16 cellular contexts compared by ENCODE assay signal in the genomic region with DNA sequence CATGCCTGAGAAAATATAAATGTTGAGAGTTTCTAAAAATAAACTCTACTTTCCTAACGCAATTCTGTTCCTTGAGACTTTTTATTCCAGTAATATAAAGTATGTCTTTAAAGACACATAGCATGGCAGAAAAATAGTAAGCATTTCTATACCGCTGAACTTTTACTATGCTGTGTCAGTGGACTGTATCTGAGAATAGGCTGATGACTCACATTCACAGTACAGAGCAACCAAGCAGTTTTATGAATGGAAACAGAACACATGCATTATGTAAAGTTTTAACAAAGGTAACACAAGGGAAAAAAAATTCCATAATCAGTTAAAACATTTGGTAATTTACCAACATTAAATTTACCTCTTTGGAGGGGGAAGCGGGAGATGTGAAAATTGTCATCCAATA. TPM values are rescaled to one million over a fixed set of nuclear protein-coding genes. Genes with fewer than 3 reads are reported as not detected.
DNase-seq lines count a peak whose midpoint lies in the region; ATAC-seq and TF ChIP-seq lines count a peak whose summit lies in the region.
"Had no signal": no experiment of that assay in that cellular context is flagged by ENCODE, and none has a peak within 500 bp of the region (broad histone marks: within the 10 kb centered on the region; RNA-seq: fewer than 3 reads in every experiment).

No MANE protein-coding gene starts in this region.

- H3K9me3 Mint-ChIP-seq in central memory CD8-positive, alpha-beta T cell: no peaks in the 10 kb centered on the region

- H3K9me3 ChIP-seq in PC-3 (ENCODE audit: low read length) (no peaks in the 10 kb centered on the region), body of pancreas (no peaks in the 10 kb centered on the region)
- H3K9me3 ChIP-seq: ascending aorta, prostate gland, testis had no signal

- POLR2A ChIA-PET in PC-3 (lab: Charles Lee; ENCODE audit: unreplicated experiment): no interaction called here

- H3K27ac Mint-ChIP-seq in central memory CD8-positive, alpha-beta T cell (ENCODE audit: low read depth): peak overlapping the region; percentile 20

- no peak overlapping the region for H3K4me3 ChIP-seq in PC-3 (ENCODE audit: low read length)
- no peak overlapping the region for H3K4me3 ChIP-seq in body of pancreas
- H3K4me3 ChIP-seq: ascending aorta, BLaER1, prostate gland, testis had no signal

- CTCF ChIA-PET in PC-3 (lab: Charles Lee): no interaction called here

- TF ChIP-seq POLR2A in body of pancreas (IDR thresholded peaks at IDR 0.05): no peak

- no peak overlapping the region for H2AFZ ChIP-seq in PC-3 (ENCODE audit: low read length)

- H3K4me1 ChIP-seq in PC-3 (ENCODE audit: insufficient read depth, low read length): peaks cover 5% of the 10 kb centered on the region; the same call in 1 of the 2 replicates
- no peaks in the 10 kb centered on the region for H3K4me1 ChIP-seq in body of pancreas
- H3K4me1 ChIP-seq: ascending aorta, BLaER1, prostate gland, testis had no signal

- H3K9ac ChIP-seq in PC-3 (ENCODE audit: low read length): no peak overlapping the region
- H3K9ac ChIP-seq: BLaER1 had no signal

- H3K27me3 Mint-ChIP-seq in central memory CD8-positive, alpha-beta T cell: no peaks in the 10 kb centered on the region

- H3K27me3 ChIP-seq in PC-3 (ENCODE audit: low read length) (no peaks in the 10 kb centered on the region), body of pancreas (no peaks in the 10 kb centered on the region)
- H3K27me3 ChIP-seq: ascending aorta, BLaER1, testis had no signal

- DNase-seq in ELR (ENCODE audit: low read depth) (peak; percentile 42), PC-3 (peak; percentile 8), kidney tubule cell (ENCODE audit: low spot score) (peak; percentile 40), AML-193 (lab: John Stamatoyannopoulos, UW) (no peak), body of pancreas (no peak)
- DNase-seq in central memory CD8-positive, alpha-beta T cell (ENCODE audit: low spot score in 2 of 2): no peak
- DNase-seq: effector CD8-positive, alpha-beta T cell; NCI-H1930; NCI-H82; stimulated activated CD4-positive, alpha-beta T cell treated with anti-CD3 and anti-CD28 coated beads, Interleukin-15, amount 100 ng/mL, for 24 hours; testis had no signal

- no peak overlapping the region for H3K4me3 Mint-ChIP-seq in central memory CD8-positive, alpha-beta T cell

- BruUV-seq in PC-3 (replicated peaks; lab: Mats Ljungman, UMichigan): no TSS peak

- H3K4me1 Mint-ChIP-seq in central memory CD8-positive, alpha-beta T cell: peaks cover 22% of the 10 kb centered on the region

- 77 to 83% methylated on average over 3 of the region's 3 CpGs for WGBS in body of pancreas, 2 donors

- 0 out of 2 replicates have a peak, but pooled peaks cover 6% of the 10 kb centered on the region for H3K79me2 ChIP-seq in PC-3 (ENCODE audit: low read length)

- no peaks in the 10 kb centered on the region for H3F3A ChIP-seq in PC-3 (ENCODE audit: low read length, unreplicated experiment)

- ATAC-seq in PC-3: peak; percentile 93
- no peak for ATAC-seq in central memory CD8-positive, alpha-beta T cell (replicated peaks; ENCODE audit: extremely low read depth, poor library complexity, severe bottlenecking)
- no peak for ATAC-seq in HG03108 (IDR thresholded peaks at IDR 0.05; ENCODE audit: unreplicated experiment)
- no peak for ATAC-seq in GM21447 (IDR thresholded peaks at IDR 0.05; ENCODE audit: unreplicated experiment)
- no peak for ATAC-seq in body of pancreas

- H3K4me2 ChIP-seq in PC-3 (ENCODE audit: low read length): no peak overlapping the region
- H3K4me2 ChIP-seq: BLaER1 had no signal

- intact Hi-C loops in PC-3 (cut with micrococcal nuclease) (loop anchor here (2.0 kb wide), 1 partner anchor 38 kb away; a partner anchor contains a TSS), body of pancreas (cut with DNase I) (no loop called here)

- H3K27ac ChIP-seq in PC-3 (ENCODE audit: low read length) (0 out of 2 replicates have a peak overlapping the region, but pooled peaks have one; percentile 1), body of pancreas (no peak overlapping the region)
- H3K27ac ChIP-seq: ascending aorta, BLaER1, prostate gland, testis had no signal

- no peak for TF ChIP-seq CTCF in PC-3 (conservative IDR thresholded peaks at IDR 0.05; ENCODE audit: low read depth, low read length)
- TF ChIP-seq CTCF in body of pancreas (IDR thresholded peaks at IDR 0.05): no peak

- no peaks in the 10 kb centered on the region for H4K20me1 ChIP-seq in PC-3 (ENCODE audit: low read length)
- H4K20me1 ChIP-seq: BLaER1 had no signal

- H3K9me2 ChIP-seq in PC-3 (replicated peaks; ENCODE audit: low read length): no peaks in the 10 kb centered on the region

- peaks cover 7% of the 10 kb centered on the region for H3K36me3 Mint-ChIP-seq in central memory CD8-positive, alpha-beta T cell (ENCODE audit: insufficient read depth)

- H3K36me3 ChIP-seq in PC-3 (ENCODE audit: low read depth, low read length): no peaks in the 10 kb centered on the region
- H3K36me3 ChIP-seq in body of pancreas (replicated peaks in 1 of 2; ENCODE audit: insufficient read depth in 1 of 2, low read depth in 2 of 2): no peaks in the 10 kb centered on the region
- H3K36me3 ChIP-seq: ascending aorta, prostate gland had no signal

RNA-seq across cellular contexts. Expression of a gene that starts 38.4 kb away (rescaled TPM):
- total RNA-seq in PC-3 (2014; rRNA removed): 46.4 and 53.7 TPM in 2 replicates
- total RNA-seq in body of pancreas: 10 to 100 TPM; 16.5 to 22.1 TPM

Comparison
In these comparisons a context has a peak if more than half of its experiments do, and no peak if none do; other contexts are left out.
1. DNase-seq: peak in ELR (single experiment), PC-3 (single experiment) and kidney tubule cell (single experiment); none in central memory CD8-positive, alpha-beta T cell (0 of 2), AML-193 (0 of 2) and body of pancreas (0 of 4).